23 cellular contexts compared by ENCODE assay signal in the genomic region with DNA sequence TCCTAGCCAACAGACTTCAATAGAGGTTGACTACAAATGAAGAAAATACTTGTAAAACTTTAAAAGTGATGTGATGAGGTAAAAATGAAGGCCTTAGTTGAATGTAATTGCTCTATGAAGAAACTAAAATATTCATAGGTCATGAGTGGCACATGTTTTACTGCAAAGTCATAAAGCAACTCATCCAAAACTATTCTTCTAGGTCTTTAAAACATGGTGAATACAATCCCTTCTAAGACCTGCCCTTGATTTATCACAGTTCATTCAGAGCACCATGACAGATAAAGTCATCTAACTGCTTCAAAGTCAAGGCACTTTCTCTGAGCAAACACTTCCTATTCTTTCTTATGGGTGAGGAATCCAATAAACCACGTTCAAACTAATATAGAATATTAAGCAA.
"Had no signal": no experiment of that assay in that cellular context is flagged by ENCODE, and none has a peak within 500 bp of the region (broad histone marks: within the 10 kb centered on the region; RNA-seq: fewer than 3 reads in every experiment).

No MANE protein-coding gene starts in this region.

- H3K4me3 ChIP-seq: coronary artery, lower lobe of right lung, ovary, psoas muscle, skin epidermis, thoracic aorta, upper lobe of right lung had no signal

- DNase-seq: activated CD4-positive, alpha-beta T cell treated with anti-CD3 and anti-CD28 coated beads, Interleukin-2, amount 10 ng/mL, durations not matched to agents 24 days and 14 days; activated CD4-positive, CD25-positive, alpha-beta regulatory T cell; activated CD8-positive, alpha-beta T cell treated with anti-CD3 and anti-CD28 coated beads, Interleukin-2, amount 10 ng/mL, durations not matched to agents 7 days and 5 days; activated naive CD4-positive, alpha-beta T cell treated with Interleukin-2 at 50 U/mL for 16 hours; activated T-cell treated with anti-CD3 and anti-CD28 coated beads, Interleukin-2, amount 50 U/mL, for 24 hours; aorta; foreskin melanocyte; glutamatergic neuron; hippocampal formation; islet precursor cell; lower lobe of right lung; natural killer cell; ovary; psoas muscle; right cardiac atrium; stimulated activated CD4-positive, alpha-beta T cell treated with anti-CD3 and anti-CD28 coated beads, Interleukin-4, amount 100 ng/mL, for 24 hours; upper lobe of right lung had no signal

- H3K36me3 ChIP-seq: lower lobe of right lung, ovary, thoracic aorta, upper lobe of right lung had no signal

- H3K27me3 Mint-ChIP-seq: activated CD4-positive, alpha-beta T cell treated with anti-CD3 and anti-CD28 coated beads, Interleukin-2, amount 10 ng/mL, durations not matched to agents 24 days and 14 days; activated T-cell treated with anti-CD3 and anti-CD28 coated beads, Interleukin-2, amount 50 U/mL, for 24 hours; central memory CD8-positive, alpha-beta T cell; stimulated activated memory B cell treated with anti-CD40 and anti-IgM and Interleukin-4, amounts not matched to agents 10 μg/mL and 1 μg/mL and 100 μg/mL, for 72 hours had no signal

- H3K4me3 Mint-ChIP-seq: activated CD4-positive, alpha-beta T cell treated with anti-CD3 and anti-CD28 coated beads, Interleukin-2, amount 10 ng/mL, durations not matched to agents 24 days and 14 days; activated CD8-positive, alpha-beta T cell treated with anti-CD3 and anti-CD28 coated beads, Interleukin-2, amount 10 ng/mL, durations not matched to agents 7 days and 5 days; activated T-cell treated with anti-CD3 and anti-CD28 coated beads, Interleukin-2, amount 50 U/mL, for 24 hours; central memory CD8-positive, alpha-beta T cell; natural killer cell; stimulated activated memory B cell treated with anti-CD40 and anti-IgM and Interleukin-4, amounts not matched to agents 10 μg/mL and 1 μg/mL and 100 μg/mL, for 72 hours had no signal

- H3K4me1 Mint-ChIP-seq: activated CD4-positive, alpha-beta T cell treated with anti-CD3 and anti-CD28 coated beads, Interleukin-2, amount 10 ng/mL, durations not matched to agents 24 days and 14 days; central memory CD8-positive, alpha-beta T cell; natural killer cell; stimulated activated memory B cell treated with anti-CD40 and anti-IgM and Interleukin-4, amounts not matched to agents 10 μg/mL and 1 μg/mL and 100 μg/mL, for 72 hours had no signal

- H3K36me3 Mint-ChIP-seq: natural killer cell; stimulated activated memory B cell treated with anti-CD40 and anti-IgM and Interleukin-4, amounts not matched to agents 10 μg/mL and 1 μg/mL and 100 μg/mL, for 72 hours had no signal

- H3K27me3 ChIP-seq: ovary, upper lobe of right lung had no signal

- H3K9me3 Mint-ChIP-seq: activated CD4-positive, alpha-beta T cell treated with anti-CD3 and anti-CD28 coated beads, Interleukin-2, amount 10 ng/mL, durations not matched to agents 24 days and 14 days had no signal

- H3K27ac Mint-ChIP-seq: activated CD4-positive, alpha-beta T cell treated with anti-CD3 and anti-CD28 coated beads, Interleukin-2, amount 10 ng/mL, durations not matched to agents 24 days and 14 days; activated CD8-positive, alpha-beta T cell treated with anti-CD3 and anti-CD28 coated beads, Interleukin-2, amount 10 ng/mL, durations not matched to agents 7 days and 5 days; activated T-cell treated with anti-CD3 and anti-CD28 coated beads, Interleukin-2, amount 50 U/mL, for 24 hours; activated T-helper 2 cell treated with anti-CD3 and anti-CD28 coated beads, Interferon-gamma antibody, Interleukin-2, Interleukin-4, amounts not matched to agents 10 μg/mL and 5 μg/mL and 100 μg/mL, durations not matched to agents 14 hours and 24 hours and 36 hours; natural killer cell; stimulated activated memory B cell treated with anti-CD40 and anti-IgM and Interleukin-4, amounts not matched to agents 10 μg/mL and 1 μg/mL and 100 μg/mL, for 72 hours had no signal
